ENCODE assay signal across 18 cellular contexts in the genomic region with DNA sequence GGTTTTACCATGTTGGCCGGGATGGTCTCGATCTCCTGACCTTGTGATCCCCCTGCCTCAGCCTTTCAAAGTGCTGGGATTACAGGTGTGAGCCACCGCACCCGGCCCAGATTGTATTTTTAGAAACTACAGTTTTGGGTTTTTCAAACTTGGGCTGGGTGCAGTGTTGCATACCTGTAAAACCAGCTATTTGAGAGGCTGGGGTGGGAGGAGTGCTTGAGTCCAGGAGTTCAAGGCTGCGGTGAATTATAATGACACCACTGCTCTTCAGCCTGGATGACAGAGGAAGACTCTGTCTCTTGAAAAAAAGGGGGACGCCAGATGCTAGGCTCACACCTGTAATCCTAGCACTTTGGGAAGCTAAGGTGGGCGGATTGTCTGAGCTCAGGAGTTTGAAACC. TPM values are rescaled to one million over a fixed set of nuclear protein-coding genes. Genes with fewer than 3 reads are reported as not detected.
A peak's percentile ranks its signal among the peaks of the same experiment; 100 is the strongest.
DNase-seq lines count a peak whose midpoint lies in the region; ATAC-seq, FAIRE-seq and TF ChIP-seq lines count a peak whose summit lies in the region.
"Had no signal": no experiment of that assay in that cellular context is flagged by ENCODE, and none has a peak within 500 bp of the region (broad histone marks: within the 10 kb centered on the region; RNA-seq: fewer than 3 reads in every experiment).

No MANE protein-coding gene starts in this region.

- H4K20me1 ChIP-seq in H9 (ENCODE audit: control insufficient read depth, insufficient read depth, insufficient read length) (no peaks in the 10 kb centered on the region), H1 (replicated peaks in 1 of 2; ENCODE audit: control insufficient read depth in 1 of 2, insufficient read depth in 2 of 2, low read length in 2 of 2) (peaks cover 20% of the 10 kb centered on the region in 2 experiments)

- no peak overlapping the region for H2BK120ac ChIP-seq in H9 (ENCODE audit: low read depth, low read length, poor library complexity, severe bottlenecking)
- no peak overlapping the region for H2BK120ac ChIP-seq in H1 (replicated peaks; ENCODE audit: low read depth, low read length)

- H3K56ac ChIP-seq in H9 (ENCODE audit: insufficient read length, low read depth, low read length), result no peak overlapping the region
- no peak overlapping the region for H3K56ac ChIP-seq in H1 (replicated peaks; ENCODE audit: insufficient read length, low read depth, low read length)

- H3K23ac ChIP-seq in H9 (ENCODE audit: insufficient read length, low read depth, low read length) (no peak overlapping the region), H1 (ENCODE audit: insufficient read length) (no peak overlapping the region)

- H3K27ac Mint-ChIP-seq in H9, result peak overlapping the region; percentile 57 to 87 (median 66); a peak in 3 of 7 replicates
- H3K27ac Mint-ChIP-seq: CD8-positive, alpha-beta T cell had no signal

- H3K4me3 Mint-ChIP-seq in H9, result peak overlapping the region in 1 of 2 experiments; percentile 32; a peak in 1 of 5 replicates
- H3K4me3 Mint-ChIP-seq: CD14-positive monocyte; CD8-positive, alpha-beta T cell had no signal

- TF ChIP-seq CTCF in H9 (conservative IDR thresholded peaks at IDR 0.05) (no peak), H1 (IDR thresholded peaks at IDR 0.05; ENCODE audit: control extremely low read depth in 1 of 3, insufficient read depth in 1 of 3, low read depth in 1 of 3, low read length in 3 of 3) (no peak), adrenal gland (IDR thresholded peaks at IDR 0.05) (no peak)

- no peak overlapping the region for H2BK5ac ChIP-seq in H9 (ENCODE audit: insufficient read length, low read length)
- peak overlapping the region; percentile 73; the same call in 1 of the 2 replicates for H2BK5ac ChIP-seq in H1 (ENCODE audit: low read depth, low read length)

- no peaks in the 10 kb centered on the region for H3K27me3 ChIP-seq in H9 (ENCODE audit: insufficient read depth, low read length)
- H3K27me3 ChIP-seq in HUES64 (ENCODE audit: insufficient read depth, low read length), result no peaks in the 10 kb centered on the region
- H3K27me3 ChIP-seq in H1 (replicated peaks in 1 of 4; ENCODE audit: control insufficient read depth in 3 of 4, extremely low read depth in 1 of 4, insufficient read depth in 3 of 4, low read length in 3 of 4), result no peaks in the 10 kb centered on the region
- H3K27me3 ChIP-seq in adrenal gland, result no peaks in the 10 kb centered on the region

- H3K36me3 Mint-ChIP-seq in H9 (ENCODE audit: insufficient read depth in 1 of 3, low read depth in 3 of 3), result peaks cover 40 to 74% (median 69%) of the 10 kb centered on the region in 3 experiments; a peak in 6 of 7 replicates

- H3K79me1 ChIP-seq in H9 (ENCODE audit: insufficient read depth, low read depth, low read length, poor library complexity, severe bottlenecking), result peaks cover 4% of the 10 kb centered on the region
- H3K79me1 ChIP-seq in H1 (ENCODE audit: low read depth, low read length), result peaks cover 10% of the 10 kb centered on the region

- H3K4me2 ChIP-seq in H9 (ENCODE audit: insufficient read depth, insufficient read length, low read length) (no peak overlapping the region), H1 (ENCODE audit: insufficient read depth in 1 of 2, low read depth in 2 of 2, low read length in 2 of 2) (no peak overlapping the region; a peak in 1 of 4 replicates)

- peaks cover 59% of the 10 kb centered on the region for H3K36me3 ChIP-seq in HUES64 (ENCODE audit: insufficient read depth, low read length)
- peaks cover 9 to 46% (median 20%) of the 10 kb centered on the region in 4 experiments for H3K36me3 ChIP-seq in H1 (ENCODE audit: control insufficient read depth in 2 of 4, insufficient read depth in 4 of 4, low read length in 3 of 4)
- no peaks in the 10 kb centered on the region for H3K36me3 ChIP-seq in adrenal gland (replicated peaks in 1 of 2)

- H2AFZ ChIP-seq in H9 (ENCODE audit: low read length) (no peak overlapping the region), H1 (ENCODE audit: low read length) (no peak overlapping the region)

- H2BK20ac ChIP-seq in H9 (ENCODE audit: low read depth, low read length, poor library complexity, severe bottlenecking) (no peak overlapping the region), H1 (ENCODE audit: low read length) (no peak overlapping the region)

- DNase-seq in H9 (peak; percentile 17), H1 (ENCODE audit: low read depth in 1 of 2, low spot score in 2 of 2) (no peak), NCI-H2107 (lab: John Stamatoyannopoulos, UW) (no peak), adrenal gland (no peak)
- DNase-seq: CD8-positive, alpha-beta T cell; COR-L47; DMS153; DND-41; GDM1; H7; IMR-90; KBM-7 had no signal

- peaks cover 59 to 67% of the 10 kb centered on the region in 2 experiments for H3K4me1 Mint-ChIP-seq in H9

- H3K27me3 Mint-ChIP-seq in H9 (ENCODE audit: low read depth), result no peaks in the 10 kb centered on the region

- H3K14ac ChIP-seq in H9 (ENCODE audit: insufficient read depth, low read length) (no peak overlapping the region), H1 (ENCODE audit: insufficient read length) (no peak overlapping the region)

- H3K9ac ChIP-seq in H9 (ENCODE audit: extremely low read depth, insufficient read length, low read length) (no peak overlapping the region), HUES64 (ENCODE audit: low read depth, low read length) (0 out of 2 replicates have a peak overlapping the region, but pooled peaks have one; percentile 28), H1 (replicated peaks in 1 of 4; ENCODE audit: extremely low read depth in 1 of 4, low read depth in 3 of 4, low read length in 3 of 4) (no peak overlapping the region)

- H3K4me3 ChIP-seq in HUES64 (ENCODE audit: low read length) (no peak overlapping the region), H1 (ENCODE audit: extremely low read depth in 1 of 4, insufficient read depth in 2 of 4, low read depth in 3 of 4, low read length in 4 of 4) (no peak overlapping the region), adrenal gland (no peak overlapping the region)

- H3K4ac ChIP-seq in H9 (ENCODE audit: low read depth, low read length) (no peak overlapping the region), H1 (replicated peaks; ENCODE audit: insufficient read length, low read depth, low read length) (no peak overlapping the region)

- H2BK15ac ChIP-seq in H9 (ENCODE audit: low read depth, low read length) (no peak overlapping the region), H1 (ENCODE audit: low read length) (no peak overlapping the region)

- intact Hi-C loops in adrenal gland (cut with DNase I), result loop anchor here in 1 of 2 donors (10.0 kb wide), 1 partner anchor 48 kb away; a partner anchor contains a TSS

- ATAC-seq in HG03139 (IDR thresholded peaks at IDR 0.05; ENCODE audit: unreplicated experiment), result no peak
- ATAC-seq: CD8-positive, alpha-beta T cell had no signal

- H2AK5ac ChIP-seq in H9 (ENCODE audit: insufficient read length, low read length) (no peak overlapping the region), H1 (ENCODE audit: low read depth, low read length) (no peak overlapping the region)

- H4K5ac ChIP-seq in H9 (ENCODE audit: insufficient read length, low read depth, low read length) (no peak overlapping the region), H1 (ENCODE audit: insufficient read length, low read depth, low read length) (no peak overlapping the region)

- H3K9me3 ChIP-seq in H9 (ENCODE audit: control insufficient read depth, low read depth, low read length), result no peaks in the 10 kb centered on the region
- H3K9me3 ChIP-seq in HUES64 (ENCODE audit: insufficient read depth, low read depth, low read length), result no peaks in the 10 kb centered on the region
- no peaks in the 10 kb centered on the region for H3K9me3 ChIP-seq in H1 (ENCODE audit: insufficient read depth in 2 of 2, low read depth in 1 of 2, low read length in 1 of 2)
- no peaks in the 10 kb centered on the region for H3K9me3 ChIP-seq in adrenal gland (replicated peaks in 1 of 3)

- no CpG with 5 or more reads among the region's 7 CpGs for WGBS in H9 (ENCODE audit: extremely low coverage, insufficient read length, low lambda C conversion rate)
- WGBS in HUES64, result 96% methylated on average over 7 of the region's 7 CpGs
- 94% methylated on average over 7 of the region's 7 CpGs; no CpG with 5 or more reads in 1 of the 2 experiments for WGBS in H1 (ENCODE audit: extremely low coverage in 1 of 2, insufficient coverage in 1 of 2, insufficient read length in 1 of 2, insufficient replicate concordance in 2 of 2, low coverage in 1 of 2, low lambda C conversion rate in 2 of 2, missing lambda C conversion rate in 1 of 2), 2 experiments
- WGBS in adrenal gland, 4 donors, result 88 to 96% (median 93%) methylated on average over 6 to 7 of the region's 7 CpGs

- peaks cover 37% of the 10 kb centered on the region for H3K79me2 ChIP-seq in H9 (ENCODE audit: insufficient read depth, low read length)
- peaks cover 36 to 85% of the 10 kb centered on the region in 2 experiments for H3K79me2 ChIP-seq in H1 (ENCODE audit: control insufficient read depth in 1 of 2, insufficient read depth in 2 of 2, low read length in 2 of 2)

- H3K4me1 ChIP-seq in H9 (ENCODE audit: insufficient read depth, low read length) (peaks cover 9% of the 10 kb centered on the region), HUES64 (ENCODE audit: insufficient read depth, low read length) (peaks cover 42% of the 10 kb centered on the region), H1 (replicated peaks in 1 of 4; ENCODE audit: control insufficient read depth in 3 of 4, insufficient read depth in 4 of 4, low read length in 3 of 4) (peaks cover 2 to 22% (median 12%) of the 10 kb centered on the region in 4 experiments), adrenal gland (replicated peaks in 1 of 2) (peaks cover 8 to 14% of the 10 kb centered on the region in 2 donors)

- TF ChIP-seq POLR2A in H1 (IDR thresholded peaks at IDR 0.05; ENCODE audit: control extremely low read depth in 1 of 2, low read depth in 2 of 2, low read length in 2 of 2), result no peak; a peak in 1 of 3 replicates
- no peak for TF ChIP-seq POLR2A in adrenal gland (IDR thresholded peaks at IDR 0.05)

- H3K23me2 ChIP-seq in H9 (ENCODE audit: insufficient read length, low read depth, low read length, poor library complexity, severe bottlenecking) (peaks cover 4% of the 10 kb centered on the region), H1 (ENCODE audit: low read depth, low read length) (peaks cover 7% of the 10 kb centered on the region)

- POLR2A ChIA-PET in H1 (lab: Charles Lee; ENCODE audit: partially characterized antibody), result interaction anchor here (0.7 to 49.6 kb wide), 8 partner anchors 15 to 113 kb away, joined by 3 to 1590 read pairs (median 9); a partner anchor contains a TSS

- H3K18ac ChIP-seq in H9 (ENCODE audit: insufficient read length, low read depth, low read length) (no peak overlapping the region), H1 (ENCODE audit: extremely low read depth, low read length) (no peak overlapping the region)

- FAIRE-seq in H1 (lab: Jason Lieb, UNC), result no peak
- FAIRE-seq: D721Med, GM12892, GM19239 had no signal

- H3T11ph ChIP-seq in H9 (ENCODE audit: low read length), result no peak overlapping the region

- TF ChIP-seq RAD21 in H1 (IDR thresholded peaks at IDR 0.05 in 1 of 2, conservative IDR thresholded peaks at IDR 0.05 in 1 of 2; ENCODE audit: low read depth in 2 of 2, low read length in 2 of 2), result no peak

- CTCF ChIA-PET in H1 (lab: Charles Lee; ENCODE audit: partially characterized antibody), result interaction anchor here (1.6 to 2.7 kb wide), 3 partner anchors 9 to 44 kb away, joined by 4 to 9 read pairs (median 6); no protein-coding TSS in a partner anchor

- H4K91ac ChIP-seq in H9 (ENCODE audit: insufficient read length, low read depth, low read length) (no peak overlapping the region), H1 (replicated peaks; ENCODE audit: insufficient read length, low read length) (no peak overlapping the region)

- H3K27ac ChIP-seq in H9 (ENCODE audit: insufficient read length, low read depth, low read length) (no peak overlapping the region), HUES64 (ENCODE audit: low read depth, low read length) (0 out of 2 replicates have a peak overlapping the region, but pooled peaks have one; percentile 25), H1 (ENCODE audit: low read depth, low read length) (no peak overlapping the region), adrenal gland (no peak overlapping the region)

- H2BK12ac ChIP-seq in H9 (ENCODE audit: insufficient read length, low read depth, low read length), result no peak overlapping the region
- no peak overlapping the region for H2BK12ac ChIP-seq in H1 (ENCODE audit: low read depth, low read length)

- H4K8ac ChIP-seq in H9 (replicated peaks; ENCODE audit: insufficient read length, low read depth, low read length), result no peak overlapping the region
- no peak overlapping the region for H4K8ac ChIP-seq in H1 (ENCODE audit: extremely low read depth, insufficient read depth, low read length)

- H3K9me3 Mint-ChIP-seq in H9, result no peaks in the 10 kb centered on the region
- H3K9me3 Mint-ChIP-seq: CD14-positive monocyte; CD8-positive, alpha-beta T cell had no signal

- TF ChIP-seq EP300 in H1 (IDR thresholded peaks at IDR 0.05; ENCODE audit: borderline replicate concordance in 1 of 2, low read depth in 2 of 2, low read length in 2 of 2), result no peak

RNA-seq across cellular contexts. Expression of a gene that starts 4.2 kb away (rescaled TPM):
- total RNA-seq in H9 (2021) (143 and 148 TPM in 2 replicates), adrenal gland (10 to 100 TPM in 2 of 8 donors, 1 to 10 TPM in 6; 3.4 to 14.6 (median 8.7) TPM)
- 70.0 TPM for polyA plus RNA-seq in HUES64 (2013, experiment 1 of 2)
- 65.6 TPM for polyA plus RNA-seq in HUES64 (2013, experiment 2 of 2)
- total RNA-seq in H1 (2021; fragmentation: NEBNext Ultra II Directional; extraction: Animal tissue kit (Norgen Biotek cat#: 25700)), result 146 and 147 TPM in 2 replicates
- polyA plus RNA-seq in H1 (2011; rRNA removed) (122 and 190 TPM in 2 replicates), adrenal gland (1 to 10 TPM; 4.0 to 8.2 (median 7.3) TPM)
- polyA plus RNA-seq in H1 (2011; cell fraction: cytosol; rRNA removed), result 126 TPM
- 306 TPM for polyA plus RNA-seq in H1 (2011; cell fraction: nucleus; rRNA removed)
- polyA plus RNA-seq in H1 (2012, experiment 1 of 2), result 88.0 to 134 TPM (median 124 TPM) in 4 replicates
- 49.9 TPM for polyA plus RNA-seq in H1 (2012, experiment 2 of 2)
- 98.3 TPM for polyA plus RNA-seq in H1 (2013, experiment 1 of 2)
- 96.0 TPM for polyA plus RNA-seq in H1 (2013, experiment 2 of 2)
- 58.2 and 63.1 TPM in 2 replicates for polyA minus RNA-seq in H1 (2011; rRNA and poly(A)+ RNA removed)
- 94.8 TPM for polyA minus RNA-seq in H1 (2011; cell fraction: cytosol; rRNA and poly(A)+ RNA removed)
- polyA minus RNA-seq in H1 (2011; cell fraction: nucleus; rRNA and poly(A)+ RNA removed), result 110 TPM

RNA-seq across cellular contexts. Expression of a gene that starts 6.3 kb away (rescaled TPM):
- total RNA-seq in H9 (2021) (85.5 TPM in 2 replicates), adrenal gland (100 to 1,000 TPM in 1 of 8 donors, 10 to 100 TPM in 7; 69.9 to 112 (median 87.4) TPM)
- polyA plus RNA-seq in HUES64 (2013, experiment 1 of 2), result 79.1 TPM
- polyA plus RNA-seq in HUES64 (2013, experiment 2 of 2), result 76.6 TPM
- total RNA-seq in H1 (2021; fragmentation: NEBNext Ultra II Directional; extraction: Animal tissue kit (Norgen Biotek cat#: 25700)), result 102 TPM in 2 replicates
- polyA plus RNA-seq in H1 (2011; rRNA removed) (81.5 and 120 TPM in 2 replicates), adrenal gland (100 to 1,000 TPM in 1 of 3 donors, 10 to 100 TPM in 2; 20.9 to 104 (median 96.4) TPM)
- polyA plus RNA-seq in H1 (2011; cell fraction: cytosol; rRNA removed), result 72.0 TPM
- 90.4 TPM for polyA plus RNA-seq in H1 (2011; cell fraction: nucleus; rRNA removed)
- polyA plus RNA-seq in H1 (2012, experiment 1 of 2), result 57.4 to 81.4 TPM (median 79.5 TPM) in 4 replicates
- 84.4 TPM for polyA plus RNA-seq in H1 (2012, experiment 2 of 2)
- polyA plus RNA-seq in H1 (2013, experiment 1 of 2), result 86.5 TPM
- polyA plus RNA-seq in H1 (2013, experiment 2 of 2), result 87.7 TPM
- 18.0 and 18.8 TPM in 2 replicates for polyA minus RNA-seq in H1 (2011; rRNA and poly(A)+ RNA removed)
- 40.1 TPM for polyA minus RNA-seq in H1 (2011; cell fraction: cytosol; rRNA and poly(A)+ RNA removed)
- 27.2 TPM for polyA minus RNA-seq in H1 (2011; cell fraction: nucleus; rRNA and poly(A)+ RNA removed)

RNA-seq across cellular contexts. Expression of a gene that starts 51.0 kb away (rescaled TPM):
- total RNA-seq in H9 (2021) (34.1 and 39.0 TPM in 2 replicates), adrenal gland (100 to 1,000 TPM; 165 to 317 (median 268) TPM)
- 27.8 TPM for polyA plus RNA-seq in HUES64 (2013, experiment 1 of 2)
- 24.9 TPM for polyA plus RNA-seq in HUES64 (2013, experiment 2 of 2)
- total RNA-seq in H1 (2021; fragmentation: NEBNext Ultra II Directional; extraction: Animal tissue kit (Norgen Biotek cat#: 25700)), result 28.0 and 29.9 TPM in 2 replicates
- polyA plus RNA-seq in H1 (2011; rRNA removed) (43.8 and 63.0 TPM in 2 replicates), adrenal gland (100 to 1,000 TPM in 2 of 3 donors, 10 to 100 TPM in 1; 53.9 to 257 (median 250) TPM)
- polyA plus RNA-seq in H1 (2011; cell fraction: cytosol; rRNA removed), result 32.6 TPM
- 36.9 TPM for polyA plus RNA-seq in H1 (2011; cell fraction: nucleus; rRNA removed)
- 25.0 to 35.0 TPM (median 33.0 TPM) in 4 replicates for polyA plus RNA-seq in H1 (2012, experiment 1 of 2)
- 32.1 TPM for polyA plus RNA-seq in H1 (2012, experiment 2 of 2)
- polyA plus RNA-seq in H1 (2013, experiment 1 of 2), result 25.5 TPM
- polyA plus RNA-seq in H1 (2013, experiment 2 of 2), result 25.7 TPM
- 11.3 and 12.9 TPM in 2 replicates for polyA minus RNA-seq in H1 (2011; rRNA and poly(A)+ RNA removed)
- polyA minus RNA-seq in H1 (2011; cell fraction: cytosol; rRNA and poly(A)+ RNA removed), result 18.1 TPM
- polyA minus RNA-seq in H1 (2011; cell fraction: nucleus; rRNA and poly(A)+ RNA removed), result 16.4 TPM
